Comparison of ENCODE assay signal across 8 cellular contexts in the genomic region with DNA sequence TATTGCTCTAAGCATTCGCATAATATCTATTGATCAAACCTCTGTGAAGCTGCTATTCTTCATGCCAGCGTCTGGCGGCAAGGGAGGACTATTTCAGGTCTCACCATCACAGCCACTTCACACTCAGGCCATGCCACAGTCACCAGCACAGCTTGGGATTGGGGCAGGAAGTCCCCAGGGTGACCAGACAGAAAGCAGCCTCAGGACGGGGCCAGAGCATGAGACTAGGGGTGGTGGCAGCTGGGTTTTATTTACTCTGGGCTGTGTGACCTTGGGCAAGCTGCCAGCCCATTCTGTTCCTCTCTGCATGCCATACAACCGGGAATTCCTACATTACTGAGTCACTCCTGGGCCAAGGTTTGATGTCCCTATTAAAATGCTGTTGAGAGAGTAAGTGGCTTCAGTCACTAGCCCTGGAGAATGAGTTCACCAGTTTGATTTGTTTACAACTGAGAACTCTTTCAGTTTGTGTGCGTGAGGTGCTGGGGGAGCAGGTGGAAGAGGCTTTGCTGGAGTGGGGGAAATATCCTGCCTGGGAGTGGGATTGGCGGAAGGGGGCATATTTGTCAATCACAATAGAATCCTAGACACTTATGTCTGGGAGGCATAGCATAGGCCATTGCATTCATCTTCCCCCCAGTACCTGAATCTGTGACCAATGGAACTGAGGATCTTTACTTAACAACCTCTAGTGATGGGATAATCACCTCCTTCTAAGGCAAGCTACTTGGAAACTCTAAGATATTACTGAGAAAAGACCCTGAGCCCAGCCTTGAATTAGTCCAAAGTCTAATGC.
A peak's percentile ranks its signal among the peaks of the same experiment; 100 is the strongest.
DNase-seq lines count a peak whose midpoint lies in the region; ATAC-seq and TF ChIP-seq lines count a peak whose summit lies in the region.

No MANE protein-coding gene starts in this region.

- no peak for ATAC-seq in GM19035 (IDR thresholded peaks at IDR 0.05; ENCODE audit: unreplicated experiment)
- no peak for ATAC-seq in GM19324 (IDR thresholded peaks at IDR 0.05; ENCODE audit: low FRiP score, unreplicated experiment)
- ATAC-seq in GM18505 (IDR thresholded peaks at IDR 0.05; ENCODE audit: unreplicated experiment) = no peak

- TF ChIP-seq POLR2A in GM18505 (IDR thresholded peaks at IDR 0.05; ENCODE audit: borderline replicate concordance, extremely low read depth, insufficient read depth, insufficient read length) = no peak

- DNase-seq in AG20443 (ENCODE audit: low spot score) (peak; percentile 76), HT1080 (ENCODE audit: low read depth) (peak; percentile 92), T1000 (lab: John Stamatoyannopoulos, UW) (peak; percentile 79), iPS-NIHi7 (ENCODE audit: extremely low spot score) (peak; percentile 21), HPDE6-E6E7 (ENCODE audit: extremely low spot score) (no peak)
